8 cellular contexts compared by ENCODE assay signal in genomic region chr11:129279326-129280026, GRCh38.
DNase-seq lines count a peak whose midpoint lies in the region; ATAC-seq and TF ChIP-seq lines count a peak whose summit lies in the region.

No MANE protein-coding gene starts in this region.

- H3K9me3 ChIP-seq in left lung: no peaks in the 10 kb centered on the region

- H3K9me3 Mint-ChIP-seq in activated CD4-positive, alpha-beta T cell treated with anti-CD3 and anti-CD28 coated beads, Interleukin-2, amount 10 ng/mL, durations not matched to agents 24 days and 14 days: no peaks in the 10 kb centered on the region

- no peaks in the 10 kb centered on the region for H3K36me3 ChIP-seq in left lung

- H3K27ac ChIP-seq in left lung: peak overlapping the region in 1 of 2 donors; percentile 33

- ATAC-seq in HG02763 (IDR thresholded peaks at IDR 0.05; ENCODE audit: unreplicated experiment) (peak; percentile 54), left lung (peak; percentile 90)

- DNase-seq in ELR (ENCODE audit: low read depth): peak; percentile 84
- DNase-seq in NCI-H2107 (lab: John Stamatoyannopoulos, UW): peak; percentile 78
- DNase-seq in activated CD4-positive, alpha-beta T cell treated with anti-CD3 and anti-CD28 coated beads, Interleukin-2, amount 10 ng/mL, durations not matched to agents 24 days and 14 days: peak; percentile 95
- DNase-seq in dedifferentiated amniotic fluid mesenchymal stem cell (ENCODE audit: extremely low spot score): peak; percentile 66
- DNase-seq in left lung: peak; percentile 83 to 94
- DNase-seq in stimulated activated CD4-positive, alpha-beta T cell treated with anti-CD3 and anti-CD28 coated beads, Interleukin-1b, Interleukin-23, amount 100 ng/mL, for 48 hours: peak; percentile 52
- no peak for DNase-seq in NK-92 (lab: John Stamatoyannopoulos, UW; ENCODE audit: unreplicated experiment)

- H3K27me3 ChIP-seq in left lung: peaks cover 0 to 18% of the 10 kb centered on the region in 2 donors

- peak overlapping the region; percentile 77 for H3K4me3 Mint-ChIP-seq in activated CD4-positive, alpha-beta T cell treated with anti-CD3 and anti-CD28 coated beads, Interleukin-2, amount 10 ng/mL, durations not matched to agents 24 days and 14 days

- H3K27ac Mint-ChIP-seq in activated CD4-positive, alpha-beta T cell treated with anti-CD3 and anti-CD28 coated beads, Interleukin-2, amount 10 ng/mL, durations not matched to agents 24 days and 14 days: peak overlapping the region; percentile 86

- intact Hi-C loops in activated CD4-positive, alpha-beta T cell treated with anti-CD3 and anti-CD28 coated beads, Interleukin-2, amount 10 ng/mL, durations not matched to agents 24 days and 14 days (cut with micrococcal nuclease): loop anchor here (5.0 to 10.0 kb wide), 3 partner anchors 117 to 365 kb away; no protein-coding TSS in a partner anchor
- intact Hi-C loops in left lung (cut with DNase I): no loop called here

- H3K4me1 ChIP-seq in left lung: peaks cover 9 to 43% of the 10 kb centered on the region in 2 donors

- peaks cover 36% of the 10 kb centered on the region for H3K4me1 Mint-ChIP-seq in activated CD4-positive, alpha-beta T cell treated with anti-CD3 and anti-CD28 coated beads, Interleukin-2, amount 10 ng/mL, durations not matched to agents 24 days and 14 days

- peaks cover 33% of the 10 kb centered on the region for H3K27me3 Mint-ChIP-seq in activated CD4-positive, alpha-beta T cell treated with anti-CD3 and anti-CD28 coated beads, Interleukin-2, amount 10 ng/mL, durations not matched to agents 24 days and 14 days

- H3K4me3 ChIP-seq in left lung: peak overlapping the region; percentile 43 to 51

- TF ChIP-seq CTCF in left lung (IDR thresholded peaks at IDR 0.05): no peak

- H3K36me3 Mint-ChIP-seq in activated CD4-positive, alpha-beta T cell treated with anti-CD3 and anti-CD28 coated beads, Interleukin-2, amount 10 ng/mL, durations not matched to agents 24 days and 14 days (ENCODE audit: low read depth): no peaks in the 10 kb centered on the region
